1 cellular context compared by ENCODE assay signal in the genomic region with DNA sequence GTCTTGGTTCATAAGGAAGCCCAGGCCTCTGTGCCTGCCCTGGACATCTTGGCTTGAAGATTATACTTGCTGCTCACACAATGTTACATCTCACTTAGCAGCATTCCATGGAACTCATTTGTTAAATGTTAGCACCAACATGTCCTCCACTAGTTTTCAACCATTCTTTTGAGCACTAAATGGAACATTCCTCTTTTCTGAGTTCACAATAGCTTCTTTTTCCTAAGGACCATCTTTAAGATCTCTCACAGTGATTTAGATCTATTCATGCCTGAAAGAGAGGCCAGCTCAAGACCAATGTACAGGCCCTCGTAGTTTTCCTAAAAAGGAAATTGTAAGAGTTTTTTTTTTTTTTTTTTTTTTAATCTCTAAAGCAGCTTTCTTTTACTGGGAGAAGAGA.
TF ChIP-seq lines count a peak whose summit lies in the region.

No MANE protein-coding gene starts in this region.

TF ChIP-seq in IMR-90, 13 proteins besides CTCF, POLR2A, EP300 and RAD21:
- no peak for TF ChIP-seq RFX5 (IDR thresholded peaks at IDR 0.05; ENCODE audit: low read depth, low read length)
- TF ChIP-seq FOS (IDR thresholded peaks at IDR 0.05; ENCODE audit: low read depth, low read length) = no peak
- no peak for TF ChIP-seq MAZ (IDR thresholded peaks at IDR 0.05; ENCODE audit: borderline replicate concordance, low read depth, low read length)
- TF ChIP-seq, protein P1, sequence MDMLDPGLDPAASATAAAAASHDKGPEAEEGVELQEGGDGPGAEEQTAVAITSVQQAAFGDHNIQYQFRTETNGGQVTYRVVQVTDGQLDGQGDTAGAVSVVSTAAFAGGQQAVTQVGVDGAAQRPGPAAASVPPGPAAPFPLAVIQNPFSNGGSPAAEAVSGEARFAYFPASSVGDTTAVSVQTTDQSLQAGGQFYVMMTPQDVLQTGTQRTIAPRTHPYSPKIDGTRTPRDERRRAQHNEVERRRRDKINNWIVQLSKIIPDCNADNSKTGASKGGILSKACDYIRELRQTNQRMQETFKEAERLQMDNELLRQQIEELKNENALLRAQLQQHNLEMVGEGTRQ (IDR thresholded peaks at IDR 0.05; ENCODE audit: low read depth, low read length) = no peak
- no peak for TF ChIP-seq MXI1 (IDR thresholded peaks at IDR 0.05; ENCODE audit: borderline replicate concordance, low read depth, low read length)
- TF ChIP-seq CEBPB (IDR thresholded peaks at IDR 0.05; ENCODE audit: low read depth, low read length) = no peak
- TF ChIP-seq NFE2L2 (IDR thresholded peaks at IDR 0.05; ENCODE audit: low read depth, low read length) = no peak
- no peak for TF ChIP-seq RCOR1 (IDR thresholded peaks at IDR 0.05; ENCODE audit: insufficient replicate concordance, low read length)
- TF ChIP-seq, protein P2, sequence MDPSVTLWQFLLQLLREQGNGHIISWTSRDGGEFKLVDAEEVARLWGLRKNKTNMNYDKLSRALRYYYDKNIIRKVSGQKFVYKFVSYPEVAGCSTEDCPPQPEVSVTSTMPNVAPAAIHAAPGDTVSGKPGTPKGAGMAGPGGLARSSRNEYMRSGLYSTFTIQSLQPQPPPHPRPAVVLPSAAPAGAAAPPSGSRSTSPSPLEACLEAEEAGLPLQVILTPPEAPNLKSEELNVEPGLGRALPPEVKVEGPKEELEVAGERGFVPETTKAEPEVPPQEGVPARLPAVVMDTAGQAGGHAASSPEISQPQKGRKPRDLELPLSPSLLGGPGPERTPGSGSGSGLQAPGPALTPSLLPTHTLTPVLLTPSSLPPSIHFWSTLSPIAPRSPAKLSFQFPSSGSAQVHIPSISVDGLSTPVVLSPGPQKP (IDR thresholded peaks at IDR 0.05; ENCODE audit: borderline replicate concordance, low read depth, low read length) = no peak
